ENCODE assay signal across 21 cellular contexts in genomic region chr11:63855975-63856374, GRCh38. TPM values are rescaled to one million over a fixed set of nuclear protein-coding genes. Genes with fewer than 3 reads are reported as not detected.
DNase-seq lines count a peak whose midpoint lies in the region; ATAC-seq and TF ChIP-seq lines count a peak whose summit lies in the region.
"Had no signal": no experiment of that assay in that cellular context is flagged by ENCODE, and none has a peak within 500 bp of the region (broad histone marks: within the 10 kb centered on the region; RNA-seq: fewer than 3 reads in every experiment).

No MANE protein-coding gene starts in this region.

- H3K4me1 ChIP-seq in DND-41 (ENCODE audit: insufficient read depth, low read length) = peaks cover 10% of the 10 kb centered on the region
- H3K4me1 ChIP-seq in hepatocyte (ENCODE audit: insufficient read depth) = peaks cover 29% of the 10 kb centered on the region
- H3K4me1 ChIP-seq in stomach = peaks cover 23 to 79% (median 52%) of the 10 kb centered on the region in 4 donors

- H3K9ac ChIP-seq in DND-41 (ENCODE audit: low read depth, low read length) = no peak overlapping the region

- H3K79me2 ChIP-seq in DND-41 (ENCODE audit: insufficient read depth, low read length) (peaks cover 93% of the 10 kb centered on the region), hepatocyte (peaks cover 92% of the 10 kb centered on the region)

- H2AFZ ChIP-seq in DND-41 (ENCODE audit: low read depth, low read length) (no peak overlapping the region), hepatocyte (no peak overlapping the region)

- H3K4me3 ChIP-seq in DND-41 (ENCODE audit: low read depth in 1 of 2, low read length in 2 of 2) = no peak overlapping the region
- H3K4me3 ChIP-seq in hepatocyte = no peak overlapping the region
- no peak overlapping the region for H3K4me3 ChIP-seq in stomach
- H3K4me3 ChIP-seq: vagina had no signal

- in situ Hi-C loops in SK-MEL-5 (cut with HindIII; ENCODE audit: low pct_unique_long_range_greater_than_20kb, low sequenced_read_pairs) = no loop called here

- H3K27me3 ChIP-seq in DND-41 (ENCODE audit: insufficient read depth, low read length, poor library complexity) (no peaks in the 10 kb centered on the region), hepatocyte (no peaks in the 10 kb centered on the region), stomach (no peaks in the 10 kb centered on the region)
- H3K27me3 ChIP-seq: brain microvascular endothelial cell, vagina had no signal

- no peak for TF ChIP-seq EP300 in stomach (IDR thresholded peaks at IDR 0.05)

- ATAC-seq in DND-41 (ENCODE audit: insufficient read depth, low read depth) = peak; percentile 52; the same call in 2 of the 3 replicates
- no peak for ATAC-seq in HG03378 (IDR thresholded peaks at IDR 0.05; ENCODE audit: unreplicated experiment)
- ATAC-seq in GM21717 (IDR thresholded peaks at IDR 0.05; ENCODE audit: unreplicated experiment) = no peak
- no peak for ATAC-seq in stimulated activated naive B cell treated with anti-CD40 and anti-IgM and Interleukin-4, amounts not matched to agents 10 μg/mL and 1 μg/mL and 100 μg/mL, for 72 hours (replicated peaks)
- ATAC-seq: activated naive CD4-positive, alpha-beta T cell treated with anti-CD3 and anti-CD28 coated beads, Interleukin-2, amount 50 U/mL, for 72 hours; right cardiac atrium had no signal

- TF ChIP-seq CTCF in DND-41 (IDR thresholded peaks at IDR 0.05; ENCODE audit: borderline replicate concordance, extremely low read depth, low read length, poor library complexity, severe bottlenecking) (no peak), hepatocyte (IDR thresholded peaks at IDR 0.05; ENCODE audit: poor library complexity) (no peak), stomach (IDR thresholded peaks at IDR 0.05) (no peak)

- DNase-seq in DND-41 = peak; percentile 25
- peak; percentile 53 for DNase-seq in SK-MEL-5 (ENCODE audit: low read depth, low spot score)
- peak; percentile 58 for DNase-seq in hepatocyte (ENCODE audit: low spot score)
- no peak for DNase-seq in stomach
- DNase-seq in stimulated activated naive B cell treated with anti-CD40 and anti-IgM and Interleukin-4, amounts not matched to agents 10 μg/mL and 1 μg/mL and 100 μg/mL, for 72 hours = no peak
- DNase-seq: activated CD4-positive, alpha-beta T cell treated with anti-CD3 and anti-CD28 coated beads, Interleukin-2, amount 10 ng/mL, durations not matched to agents 24 days and 14 days; activated T-cell treated with anti-CD3 and anti-CD28 coated beads, Interleukin-2, amount 50 U/mL, for 4 hours; brain microvascular endothelial cell; cortex of kidney; foreskin melanocyte; GF-D8; midbrain; NCI-H1436; NCI-H2171 treated with DMSO at 0.1 percent for 48 hours; NCI-H774; right cardiac atrium had no signal

- no peaks in the 10 kb centered on the region for H3K9me2 ChIP-seq in hepatocyte (replicated peaks; ENCODE audit: insufficient read depth)

- H3K27ac ChIP-seq in DND-41 (ENCODE audit: low read length) (no peak overlapping the region), hepatocyte (peak overlapping the region; percentile 79), stomach (peak overlapping the region in 3 of 5 donors; percentile 8 to 50 (median 39))
- H3K27ac ChIP-seq: brain microvascular endothelial cell, vagina had no signal

- no peak overlapping the region for H3K4me3 Mint-ChIP-seq in stimulated activated naive B cell treated with anti-CD40 and anti-IgM and Interleukin-4, amounts not matched to agents 10 μg/mL and 1 μg/mL and 100 μg/mL, for 72 hours
- H3K4me3 Mint-ChIP-seq: activated CD4-positive, alpha-beta T cell treated with anti-CD3 and anti-CD28 coated beads, Interleukin-2, amount 10 ng/mL, durations not matched to agents 24 days and 14 days; activated T-cell treated with anti-CD3 and anti-CD28 coated beads, Interleukin-2, amount 50 U/mL, for 4 hours; stimulated activated naive CD8-positive, alpha-beta T cell treated with anti-CD3 and anti-CD28 coated beads, Interleukin-15, Interleukin-2, amounts not matched to agents 100 ng/mL and 50 ng/mL, for 24 hours had no signal

- H3K27me3 Mint-ChIP-seq in stimulated activated naive B cell treated with anti-CD40 and anti-IgM and Interleukin-4, amounts not matched to agents 10 μg/mL and 1 μg/mL and 100 μg/mL, for 72 hours = no peaks in the 10 kb centered on the region
- H3K27me3 Mint-ChIP-seq: activated CD4-positive, alpha-beta T cell treated with anti-CD3 and anti-CD28 coated beads, Interleukin-2, amount 10 ng/mL, durations not matched to agents 24 days and 14 days; stimulated activated naive CD8-positive, alpha-beta T cell treated with anti-CD3 and anti-CD28 coated beads, Interleukin-15, Interleukin-2, amounts not matched to agents 100 ng/mL and 50 ng/mL, for 24 hours had no signal

- no peaks in the 10 kb centered on the region for H3K9me3 Mint-ChIP-seq in stimulated activated naive B cell treated with anti-CD40 and anti-IgM and Interleukin-4, amounts not matched to agents 10 μg/mL and 1 μg/mL and 100 μg/mL, for 72 hours
- H3K9me3 Mint-ChIP-seq: activated CD4-positive, alpha-beta T cell treated with anti-CD3 and anti-CD28 coated beads, Interleukin-2, amount 10 ng/mL, durations not matched to agents 24 days and 14 days; activated naive CD4-positive, alpha-beta T cell treated with anti-CD3 and anti-CD28 coated beads, Interleukin-2, amount 50 U/mL, for 72 hours; activated T-cell treated with anti-CD3 and anti-CD28 coated beads, Interleukin-2, amount 50 U/mL, for 4 hours; stimulated activated naive CD8-positive, alpha-beta T cell treated with anti-CD3 and anti-CD28 coated beads, Interleukin-15, Interleukin-2, amounts not matched to agents 100 ng/mL and 50 ng/mL, for 24 hours had no signal

- peaks cover 34% of the 10 kb centered on the region for H3K36me3 ChIP-seq in DND-41 (ENCODE audit: insufficient read depth, low read length)
- no peaks in the 10 kb centered on the region for H3K36me3 ChIP-seq in hepatocyte (replicated peaks; ENCODE audit: insufficient read depth, low read depth)
- H3K36me3 ChIP-seq in stomach = peaks cover 0 to 14% (median 6%) of the 10 kb centered on the region in 4 donors
- H3K36me3 ChIP-seq: brain microvascular endothelial cell, vagina had no signal

- intact Hi-C loops in stomach (cut with DNase I; ENCODE audit: low total_unique reads) = no loop called here

- peaks cover 14 to 32% of the 10 kb centered on the region in 2 donors for H3K4me1 Mint-ChIP-seq in stimulated activated naive B cell treated with anti-CD40 and anti-IgM and Interleukin-4, amounts not matched to agents 10 μg/mL and 1 μg/mL and 100 μg/mL, for 72 hours

- no peaks in the 10 kb centered on the region for H3K9me3 ChIP-seq in DND-41 (ENCODE audit: insufficient read depth, low read length, severe bottlenecking)
- H3K9me3 ChIP-seq in hepatocyte (ENCODE audit: low read depth) = no peaks in the 10 kb centered on the region
- H3K9me3 ChIP-seq in stomach = no peaks in the 10 kb centered on the region
- H3K9me3 ChIP-seq: vagina had no signal

- TF ChIP-seq POLR2A in stomach (IDR thresholded peaks at IDR 0.05) = no peak

- 65% methylated on average over 2 of the region's 2 CpGs for WGBS in hepatocyte (ENCODE audit: low lambda C conversion rate, missing lambda C conversion rate)
- WGBS in stomach, 5 donors = 25 to 52% (median 45%) methylated on average over 2 of the region's 2 CpGs

- H3K27ac Mint-ChIP-seq in stimulated activated naive B cell treated with anti-CD40 and anti-IgM and Interleukin-4, amounts not matched to agents 10 μg/mL and 1 μg/mL and 100 μg/mL, for 72 hours = no peak overlapping the region
- H3K27ac Mint-ChIP-seq: activated CD4-positive, alpha-beta T cell treated with anti-CD3 and anti-CD28 coated beads, Interleukin-2, amount 10 ng/mL, durations not matched to agents 24 days and 14 days; stimulated activated naive CD8-positive, alpha-beta T cell treated with anti-CD3 and anti-CD28 coated beads, Interleukin-15, Interleukin-2, amounts not matched to agents 100 ng/mL and 50 ng/mL, for 24 hours had no signal

- no peak overlapping the region for H3K4me2 ChIP-seq in DND-41 (ENCODE audit: insufficient read depth, low read length)
- H3K4me2 ChIP-seq in hepatocyte = peak overlapping the region; percentile 33

- H4K20me1 ChIP-seq in DND-41 (ENCODE audit: insufficient read depth, low read length) (peaks cover 21% of the 10 kb centered on the region; the same call in 1 of the 2 replicates), hepatocyte (ENCODE audit: insufficient read depth, poor library complexity, severe bottlenecking) (peaks cover 10% of the 10 kb centered on the region)

- peaks cover 33% of the 10 kb centered on the region in 2 donors for H3K36me3 Mint-ChIP-seq in stimulated activated naive B cell treated with anti-CD40 and anti-IgM and Interleukin-4, amounts not matched to agents 10 μg/mL and 1 μg/mL and 100 μg/mL, for 72 hours

RNA-seq across cellular contexts. Expression of gene MARK2, which starts 17.1 kb away (rescaled TPM):
- total RNA-seq in SK-MEL-5 (2014; rRNA removed; shearing (Covaris generic)) = 7.8 and 11.2 TPM in 2 replicates
- polyA plus RNA-seq in SK-MEL-5 (2015; cell fraction: cytosol; rRNA removed) = 22.4 and 23.0 TPM in 2 replicates
- 13.4 and 14.4 TPM in 2 replicates for polyA plus RNA-seq in SK-MEL-5 (2015; cell fraction: nucleus; rRNA removed)
- 22.4 and 24.1 TPM in 2 replicates for total RNA-seq in hepatocyte
- 40.8 and 48.2 TPM in 2 replicates for polyA plus RNA-seq in hepatocyte
- 100 to 1,000 TPM in 1 of 5 donors, 10 to 100 TPM in 4; 13.8 to 128 (median 34.8) TPM for total RNA-seq in stomach
- polyA plus RNA-seq in stomach = 10 to 100 TPM in 2 of 3 donors, 1 to 10 TPM in 1; 8.8 to 18.2 (median 13.9) TPM

RNA-seq across cellular contexts. Expression of gene SPINDOC, which starts 42.7 kb away (rescaled TPM):
- total RNA-seq in SK-MEL-5 (2014; rRNA removed; shearing (Covaris generic)) = 15.0 and 17.7 TPM in 2 replicates
- 30.3 and 36.1 TPM in 2 replicates for polyA plus RNA-seq in SK-MEL-5 (2015; cell fraction: cytosol; rRNA removed)
- 17.3 and 21.1 TPM in 2 replicates for polyA plus RNA-seq in SK-MEL-5 (2015; cell fraction: nucleus; rRNA removed)
- 24.0 and 25.2 TPM in 2 replicates for total RNA-seq in hepatocyte
- 5.4 and 9.9 TPM in 2 replicates for polyA plus RNA-seq in hepatocyte
- 10 to 100 TPM in 1 of 5 donors, 1 to 10 TPM in 3, under 1 TPM in 1; 0.45 to 13.6 (median 5.7) TPM for total RNA-seq in stomach
- polyA plus RNA-seq in stomach = 10 to 100 TPM in 1 of 3 donors, 1 to 10 TPM in 2; 4.6 to 12.1 (median 5.8) TPM

Comparison
In these comparisons a context has a peak if more than half of its experiments do, and no peak if none do; other contexts are left out.
1. DNase-seq: peak in DND-41 (single experiment), SK-MEL-5 (single experiment) and hepatocyte (single experiment); none in stomach (single experiment) and stimulated activated naive B cell treated with anti-CD40 and anti-IgM and Interleukin-4, amounts not matched to agents 10 μg/mL and 1 μg/mL and 100 μg/mL, for 72 hours (single experiment).